In genomic region chr1:13947658-13948057, GRCh38 we compare ENCODE assay signal across 19 cellular contexts.
"Had no signal": no experiment of that assay in that cellular context is flagged by ENCODE, and none has a peak within 500 bp of the region (broad histone marks: within the 10 kb centered on the region; RNA-seq: fewer than 3 reads in every experiment).

No MANE protein-coding gene starts in this region.

- H3K27ac Mint-ChIP-seq: dendritic cell treated with granulocyte-macrophage colony-stimulating factor and Interleukin-4, amounts not matched to agents 40 ng/mL and 50 ng/mL, for 4 days; effector memory CD8-positive, alpha-beta T cell; naive thymus-derived CD4-positive, alpha-beta T cell; nephron progenitor cell; stimulated activated effector memory CD8-positive, alpha-beta T cell treated with anti-CD3 and anti-CD28 coated beads, Interleukin-12 subunit alpha, Interleukin-12 subunit beta, amount 100 ng/mL, for 72 hours had no signal

- H3K36me3 Mint-ChIP-seq: stimulated activated effector memory CD8-positive, alpha-beta T cell treated with anti-CD3 and anti-CD28 coated beads, Interleukin-12 subunit alpha, Interleukin-12 subunit beta, amount 100 ng/mL, for 72 hours had no signal

- H3K9me3 Mint-ChIP-seq: central memory CD8-positive, alpha-beta T cell had no signal

- H3K36me3 ChIP-seq: esophagus squamous epithelium, sigmoid colon, transverse colon had no signal

- H3K4me3 Mint-ChIP-seq: central memory CD8-positive, alpha-beta T cell; dendritic cell treated with granulocyte-macrophage colony-stimulating factor and Interleukin-4, amounts not matched to agents 40 ng/mL and 50 ng/mL, for 4 days; effector memory CD8-positive, alpha-beta T cell; naive thymus-derived CD4-positive, alpha-beta T cell; nephron progenitor cell; stimulated activated effector memory CD8-positive, alpha-beta T cell treated with anti-CD3 and anti-CD28 coated beads, Interleukin-12 subunit alpha, Interleukin-12 subunit beta, amount 100 ng/mL, for 72 hours had no signal

- H3K79me2 ChIP-seq: hepatocyte had no signal

- H3K4me1 ChIP-seq: esophagus squamous epithelium, psoas muscle, sigmoid colon, transverse colon had no signal

- ATAC-seq: effector memory CD8-positive, alpha-beta T cell; left colon; naive thymus-derived CD4-positive, alpha-beta T cell; psoas muscle; stimulated activated effector memory CD8-positive, alpha-beta T cell treated with anti-CD3 and anti-CD28 coated beads, Interleukin-12 subunit alpha, Interleukin-12 subunit beta, amount 100 ng/mL, for 72 hours; stimulated activated naive CD8-positive, alpha-beta T cell treated with anti-CD3 and anti-CD28 coated beads, Interleukin-15, Interleukin-2, amounts not matched to agents 100 U/mL and 50 U/mL, for 24 hours had no signal

- H3K4me1 Mint-ChIP-seq: central memory CD8-positive, alpha-beta T cell; naive thymus-derived CD4-positive, alpha-beta T cell; nephron progenitor cell; stimulated activated effector memory CD8-positive, alpha-beta T cell treated with anti-CD3 and anti-CD28 coated beads, Interleukin-12 subunit alpha, Interleukin-12 subunit beta, amount 100 ng/mL, for 72 hours had no signal

- H3K4me2 ChIP-seq: hepatocyte had no signal

- DNase-seq: effector memory CD8-positive, alpha-beta T cell; esophagus squamous epithelium; left colon; naive thymus-derived CD4-positive, alpha-beta T cell; nephron progenitor cell; psoas muscle; retina; sigmoid colon; small intestine; stimulated activated CD4-positive, alpha-beta T cell treated with anti-CD3 and anti-CD28 coated beads, Interleukin-12 subunit alpha, Interleukin-12 subunit beta, amount 100 ng/mL, for 4 hours; stimulated activated CD4-positive, alpha-beta T cell treated with anti-CD3 and anti-CD28 coated beads, Interleukin-2, amount 100 ng/mL, for 48 hours; stimulated activated naive CD8-positive, alpha-beta T cell treated with anti-CD3 and anti-CD28 coated beads, Interleukin-15, Interleukin-2, amounts not matched to agents 100 U/mL and 50 U/mL, for 24 hours; testis; transverse colon had no signal

- H2AFZ ChIP-seq: hepatocyte had no signal

- H3K27ac ChIP-seq: epithelial cell of prostate, hepatocyte, psoas muscle had no signal

- H3K4me3 ChIP-seq: esophagus squamous epithelium, hepatocyte, psoas muscle, sigmoid colon, testis, transverse colon had no signal

- H3K9me3 ChIP-seq: esophagus squamous epithelium, psoas muscle, sigmoid colon, testis had no signal

- H3K27me3 ChIP-seq: esophagus squamous epithelium, hepatocyte, sigmoid colon, testis, transverse colon had no signal
